ENCODE assay signal across 11 cellular contexts in the genomic region with DNA sequence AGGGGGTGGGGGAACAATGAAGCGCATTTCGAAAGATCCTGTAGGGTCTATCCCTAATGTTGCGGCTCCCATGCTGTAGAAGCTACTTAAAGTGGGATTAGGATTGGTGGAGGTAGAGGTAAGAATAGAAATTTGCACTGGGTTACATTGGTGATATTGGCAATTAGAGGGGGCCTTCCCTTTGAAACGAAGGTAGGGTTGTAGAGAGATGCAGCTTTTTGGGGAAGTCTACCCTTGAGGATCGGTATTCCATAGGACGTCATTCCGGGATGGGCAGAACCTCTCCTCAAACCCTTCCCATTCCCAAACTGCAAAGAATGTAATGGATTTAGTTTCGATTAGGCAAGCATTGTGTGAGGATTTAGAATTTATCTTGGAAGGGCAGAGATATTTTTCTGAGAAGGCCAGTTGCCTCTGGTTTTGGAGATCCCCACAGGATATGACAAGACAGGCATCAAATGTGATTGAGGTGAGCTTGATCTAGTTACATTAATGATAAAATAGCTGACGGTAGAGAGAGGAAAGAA. TPM values are rescaled to one million over a fixed set of nuclear protein-coding genes. Genes with fewer than 3 reads are reported as not detected.
DNase-seq lines count a peak whose midpoint lies in the region; ATAC-seq, FAIRE-seq and TF ChIP-seq lines count a peak whose summit lies in the region.
"Had no signal": no experiment of that assay in that cellular context is flagged by ENCODE, and none has a peak within 500 bp of the region (broad histone marks: within the 10 kb centered on the region; RNA-seq: fewer than 3 reads in every experiment).

No MANE protein-coding gene starts in this region.

- peaks cover 81% of the 10 kb centered on the region for H3K4me1 Mint-ChIP-seq in WTC11
- H3K4me1 Mint-ChIP-seq in glutamatergic neuron (ENCODE audit: low read depth, unreplicated experiment) = peaks cover 36% of the 10 kb centered on the region

- peaks cover 97% of the 10 kb centered on the region for H3K79me2 ChIP-seq in HepG2 (ENCODE audit: insufficient read depth, low read length)

- POLR2A ChIA-PET in HepG2 (lab: Yijun Ruan, JAX) = interaction anchor here (0.6 to 6.0 kb wide), 3 partner anchors 8 to 662 kb away, joined by 3 to 46 read pairs (median 8); no protein-coding TSS in a partner anchor
- POLR2A ChIA-PET in WTC11 (lab: Charles Lee) = interaction anchor here (0.6 to 1.3 kb wide), 4 partner anchors 8 to 1665 kb away, joined by 3 to 5 read pairs (median 4); no protein-coding TSS in a partner anchor

- DNase-seq in HepG2 (ENCODE audit: low spot score) (no peak), right lobe of liver (no peak), WTC11 (ENCODE audit: low spot score) (no peak), glutamatergic neuron (no peak), NCI-H2107 treated with DMSO at 0.1 percent for 48 hours (lab: John Stamatoyannopoulos, UW; ENCODE audit: unreplicated experiment) (no peak), NCI-H1048 (lab: John Stamatoyannopoulos, UW) (no peak)
- DNase-seq: activated gamma-delta T cell had no signal

- TF ChIP-seq RAD21 in HepG2 (CRISPR knock-in tag; IDR thresholded peaks at IDR 0.05) = peak; percentile 26; the same call in 1 of the 2 replicates

- H3K27me3 ChIP-seq in HepG2 (ENCODE audit: control insufficient read depth in 1 of 2, insufficient read depth in 2 of 2, low read length in 2 of 2) = peaks cover 0 to 4% of the 10 kb centered on the region in 2 experiments; a peak in 1 of 5 replicates
- H3K27me3 ChIP-seq in right lobe of liver = no peaks in the 10 kb centered on the region
- H3K27me3 ChIP-seq: tibial nerve had no signal

- no peak overlapping the region for H2AFZ ChIP-seq in HepG2 (ENCODE audit: low read length)

- no peak for FAIRE-seq in HepG2 (lab: Jason Lieb, UNC)
- FAIRE-seq: HTR-8/SVneo had no signal

- in situ Hi-C loops in HepG2 (cut with HindIII; ENCODE audit: extremely low pct_ligation_motif_present, low pct_unique_long_range_greater_than_20kb) = no loop called here

- H3K27me3 Mint-ChIP-seq in WTC11 (ENCODE audit: low read depth) (no peaks in the 10 kb centered on the region; the same call in 1 of the 2 replicates), glutamatergic neuron (ENCODE audit: unreplicated experiment) (peaks cover 18% of the 10 kb centered on the region)

- H3K36me3 ChIP-seq in HepG2 (replicated peaks in 1 of 2; ENCODE audit: control insufficient read depth in 1 of 2, insufficient read depth in 2 of 2, low read length in 2 of 2) (peaks cover 54 to 86% of the 10 kb centered on the region in 2 experiments), right lobe of liver (peaks cover 17 to 79% (median 73%) of the 10 kb centered on the region in 4 donors)

- peak overlapping the region; percentile 91 to 98 (median 93); a peak in 5 of 6 replicates for H3K4me3 ChIP-seq in HepG2 (replicated peaks in 1 of 3; ENCODE audit: insufficient read depth in 1 of 3, low read depth in 2 of 3, low read length in 3 of 3)
- H3K4me3 ChIP-seq in right lobe of liver = no peak overlapping the region
- H3K4me3 ChIP-seq: tibial nerve had no signal

- H3K27ac Mint-ChIP-seq in WTC11 (peak overlapping the region; percentile 95), glutamatergic neuron (ENCODE audit: unreplicated experiment) (peak overlapping the region; percentile 10)

- CTCF ChIA-PET in HepG2 (lab: Yijun Ruan, JAX; ENCODE audit: low intra/inter-chr PET ratio, low total read pairs) = no interaction called here
- CTCF ChIA-PET in WTC11 (lab: Charles Lee) = interaction anchor here (3.7 kb wide), 1 partner anchor 37 kb away, joined by 15 read pairs; no protein-coding TSS in a partner anchor

- intact Hi-C loops in HepG2 (cut with micrococcal nuclease; ENCODE audit: unreplicated experiment) (no loop called here), right lobe of liver (cut with DNase I) (no loop called here)

- TF ChIP-seq CTCF in HepG2 (CRISPR knock-in tag; IDR thresholded peaks at IDR 0.05) = no peak
- no peak for TF ChIP-seq CTCF in right lobe of liver (IDR thresholded peaks at IDR 0.05)
- no peak for TF ChIP-seq CTCF in WTC11 (IDR thresholded peaks at IDR 0.05)
- TF ChIP-seq CTCF in glutamatergic neuron (IDR thresholded peaks at IDR 0.05; ENCODE audit: partially characterized antibody, unreplicated experiment) = no peak

- H3K4me2 ChIP-seq in HepG2 (ENCODE audit: low read depth, low read length) = peak overlapping the region; percentile 96

- peaks cover 97% of the 10 kb centered on the region for H4K20me1 ChIP-seq in HepG2 (ENCODE audit: insufficient read depth, low read length)

- H3K4me1 ChIP-seq in HepG2 (ENCODE audit: insufficient read depth, low read length) (peaks cover 86% of the 10 kb centered on the region), right lobe of liver (peaks cover 0 to 26% (median 7%) of the 10 kb centered on the region in 4 donors)

- BruUV-seq in HepG2 (replicated peaks; lab: Mats Ljungman, UMichigan) = no TSS peak

- H3K9me3 ChIP-seq in HepG2 (ENCODE audit: low read length) = no peaks in the 10 kb centered on the region
- peaks cover 0 to 15% (median 0%) of the 10 kb centered on the region in 4 donors for H3K9me3 ChIP-seq in right lobe of liver

- TF ChIP-seq POLR2A in HepG2 (IDR thresholded peaks at IDR 0.05; ENCODE audit: insufficient read depth in 1 of 2, low read depth in 2 of 2, low read length in 2 of 2) (peak in 1 of 2 experiments; percentile 74; a peak in 1 of 4 replicates), right lobe of liver (IDR thresholded peaks at IDR 0.05) (no peak)

- peaks cover 100% of the 10 kb centered on the region for H3K36me3 Mint-ChIP-seq in WTC11
- H3K36me3 Mint-ChIP-seq in glutamatergic neuron (ENCODE audit: unreplicated experiment) = peaks cover 77% of the 10 kb centered on the region

- peak overlapping the region; percentile 99 for H3K9ac ChIP-seq in HepG2 (ENCODE audit: insufficient read depth, low read depth, low read length)

- H3K27ac ChIP-seq in HepG2 (ENCODE audit: extremely low read length, insufficient read depth, low read length) = peak overlapping the region; percentile 91
- no peak overlapping the region for H3K27ac ChIP-seq in right lobe of liver
- H3K27ac ChIP-seq: tibial nerve had no signal

- H3K4me3 Mint-ChIP-seq in WTC11 (peak overlapping the region; percentile 100), glutamatergic neuron (ENCODE audit: unreplicated experiment) (peak overlapping the region; percentile 99)

- H3K9me3 Mint-ChIP-seq in WTC11 = peaks cover 3% of the 10 kb centered on the region; the same call in 1 of the 2 replicates
- peaks cover 49% of the 10 kb centered on the region for H3K9me3 Mint-ChIP-seq in glutamatergic neuron (ENCODE audit: unreplicated experiment)

- ATAC-seq in HepG2 (no peak), right lobe of liver (no peak), WTC11 (no peak), esophagus mucosa (no peak), HG03571 (IDR thresholded peaks at IDR 0.05; ENCODE audit: unreplicated experiment) (no peak)

- 73% methylated on average over 9 of the region's 9 CpGs for WGBS in HepG2 (ENCODE audit: low lambda C conversion rate)
- 83% methylated on average over 9 of the region's 9 CpGs for WGBS in right lobe of liver (ENCODE audit: insufficient coverage, low coverage, low lambda C conversion rate, missing lambda C conversion rate)

- no peak for TF ChIP-seq EP300 in HepG2 (IDR thresholded peaks at IDR 0.05; ENCODE audit: low read depth in 2 of 2, low read length in 2 of 2)
- TF ChIP-seq EP300 in HepG2 (CRISPR knock-in tag; IDR thresholded peaks at IDR 0.05; ENCODE audit: borderline replicate concordance) = no peak

TF ChIP-seq in HepG2, 621 proteins besides CTCF, POLR2A, EP300 and RAD21 (continues in another document):
- TF ChIP-seq POLR2G (IDR thresholded peaks at IDR 0.05; ENCODE audit: low read depth, low read length) (peak; percentile 64), RBM22 (optimal IDR thresholded peaks at IDR 0.05; ENCODE audit: low read length) (peak; percentile 96)

TF ChIP-seq in WTC11, 78 proteins besides CTCF, POLR2A, EP300 and RAD21 (continues in another document):
- TF ChIP-seq FOXJ3 (CRISPR knock-in tag; IDR thresholded peaks at IDR 0.05; ENCODE audit: borderline replicate concordance) (no peak), RORB (CRISPR knock-in tag; IDR thresholded peaks at IDR 0.05) (no peak), OVOL2 (CRISPR knock-in tag; IDR thresholded peaks at IDR 0.05; ENCODE audit: borderline replicate concordance) (no peak)
- TF ChIP-seq, protein P1, sequence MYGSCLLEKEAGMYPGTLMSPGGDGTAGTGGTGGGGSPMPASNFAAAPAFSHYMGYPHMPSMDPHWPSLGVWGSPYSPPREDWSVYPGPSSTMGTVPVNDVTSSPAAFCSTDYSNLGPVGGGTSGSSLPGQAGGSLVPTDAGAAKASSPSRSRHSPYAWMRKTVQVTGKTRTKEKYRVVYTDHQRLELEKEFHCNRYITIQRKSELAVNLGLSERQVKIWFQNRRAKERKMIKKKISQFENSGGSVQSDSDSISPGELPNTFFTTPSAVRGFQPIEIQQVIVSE (CRISPR knock-in tag; IDR thresholded peaks at IDR 0.05; ENCODE audit: borderline replicate concordance) = no peak

RNA-seq across cellular contexts. Expression of gene ZNFX1, which starts 5.4 kb away (rescaled TPM):
- total RNA-seq in HepG2 (2016; rRNA removed; fragmentation: Illumina TruSeq; extraction: Trizol) (11.1 and 15.9 TPM in 2 replicates), right lobe of liver (10 to 100 TPM in 5 of 6 experiments, 1 to 10 TPM in 1; 9.3 to 17.5 (median 13.9) TPM), WTC11 (2021) (8.0 to 11.0 TPM (median 9.1 TPM) in 3 replicates), glutamatergic neuron (ENCODE audit: unreplicated experiment) (11.8 TPM), esophagus mucosa (10.7 TPM)
- 6.3 and 6.5 TPM in 2 replicates for total RNA-seq in HepG2 (2016; cell fraction: cytosol; rRNA removed; fragmentation: Illumina TruSeq; extraction: Trizol; ENCODE audit: low read depth)
- total RNA-seq in HepG2 (2016; cell fraction: insoluble cytoplasmic fraction; rRNA removed; fragmentation: Illumina TruSeq; extraction: Trizol) = 11.0 and 12.7 TPM in 2 replicates
- 9.7 and 10.8 TPM in 2 replicates for total RNA-seq in HepG2 (2016; cell fraction: membrane; rRNA removed; fragmentation: Illumina TruSeq; extraction: Trizol)
- total RNA-seq in HepG2 (2016; cell fraction: nucleus; rRNA removed; fragmentation: Illumina TruSeq; extraction: Trizol) = 14.7 and 16.0 TPM in 2 replicates
- polyA plus RNA-seq in HepG2 (2011; rRNA removed) = 2.9 and 3.5 TPM in 2 replicates
- 2.2 and 3.5 TPM in 2 replicates for polyA plus RNA-seq in HepG2 (2011; cell fraction: cytosol; rRNA removed)
- polyA plus RNA-seq in HepG2 (2011; cell fraction: nucleus; rRNA removed) = 4.5 and 5.9 TPM in 2 replicates
- 5.3 and 8.2 TPM in 2 replicates for polyA plus RNA-seq in HepG2 (2012)
- 1.1 and 1.4 TPM in 2 replicates for polyA plus RNA-seq in HepG2 (2016; cell fraction: cytosol; fragmentation: Illumina TruSeq; extraction: Trizol; ENCODE audit: low read depth)
- 5.1 and 6.1 TPM in 2 replicates for polyA plus RNA-seq in HepG2 (2016; cell fraction: insoluble cytoplasmic fraction; fragmentation: Illumina TruSeq; extraction: Trizol; ENCODE audit: low read depth)
- 2.2 TPM in 2 replicates for polyA plus RNA-seq in HepG2 (2016; cell fraction: membrane; fragmentation: Illumina TruSeq; extraction: Trizol; ENCODE audit: low read depth)
- polyA plus RNA-seq in HepG2 (2016; cell fraction: nucleus; fragmentation: Illumina TruSeq; extraction: Trizol; ENCODE audit: insufficient read depth, low read depth) = 16.4 and 18.7 TPM in 2 replicates
- 10.7 and 26.2 TPM in 2 replicates for polyA minus RNA-seq in HepG2 (2011; rRNA and poly(A)+ RNA removed; ENCODE audit: low replicate concordance)
- polyA minus RNA-seq in HepG2 (2011; cell fraction: cytosol; rRNA and poly(A)+ RNA removed) = 5.7 and 8.7 TPM in 2 replicates
- 17.6 and 27.1 TPM in 2 replicates for polyA minus RNA-seq in HepG2 (2011; cell fraction: nucleus; rRNA and poly(A)+ RNA removed)

Comparison
In these comparisons a context has a peak if more than half of its experiments do, and no peak if none do; other contexts are left out.
1. H3K4me3 ChIP-seq: peak in HepG2 (3 of 3); none in right lobe of liver (0 of 3).
2. Of the 50 proteins assayed by ChIP-seq in both HepG2 and WTC11: peak only in HepG2: ATF2, IRF2 and NR2C2; only in WTC11: none; in both: none; in neither: 47.